ENCODE assay signal across 8 cellular contexts in the genomic region with DNA sequence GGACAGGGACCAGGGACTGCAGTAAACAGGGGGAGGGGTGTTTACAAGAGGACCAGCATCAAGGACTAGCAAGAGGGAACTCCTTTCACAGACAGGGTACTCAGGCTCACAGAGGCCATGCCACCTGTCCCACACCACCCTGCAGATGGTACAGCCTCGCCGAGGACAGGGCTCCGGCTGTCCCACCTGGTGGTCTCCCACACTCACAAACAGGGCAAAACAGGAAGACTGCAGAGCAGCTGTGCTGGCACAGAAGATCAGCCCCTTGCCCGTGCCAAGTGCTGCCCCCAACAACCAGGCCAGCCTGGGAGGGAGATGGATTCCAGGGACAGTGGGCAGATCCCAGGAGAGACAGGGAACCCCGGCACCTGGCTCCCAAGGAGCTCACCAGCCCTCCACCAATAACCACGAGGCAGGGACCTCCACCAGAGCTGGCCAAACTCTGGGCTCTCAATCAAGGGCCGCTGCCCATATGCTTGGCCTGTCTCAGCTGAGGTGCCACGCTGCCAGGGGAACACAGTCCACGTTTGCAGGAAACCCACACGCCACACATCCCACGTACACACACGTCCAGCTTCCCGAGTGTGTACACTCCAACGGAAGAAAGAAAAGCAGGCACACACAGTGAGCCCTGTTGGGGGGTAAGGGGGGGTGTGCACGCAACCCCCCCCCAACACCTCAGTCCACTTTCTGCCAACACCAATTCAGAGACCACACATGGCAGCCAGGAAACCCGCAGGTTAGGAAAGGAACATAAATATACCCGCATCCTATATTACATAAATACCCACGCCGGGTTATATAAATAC. TPM values are rescaled to one million over a fixed set of nuclear protein-coding genes. Genes with fewer than 3 reads are reported as not detected.
DNase-seq lines count a peak whose midpoint lies in the region; ATAC-seq and TF ChIP-seq lines count a peak whose summit lies in the region.

No MANE protein-coding gene starts in this region.

- H3K9me3 Mint-ChIP-seq in mesothelial cell of epicardium = no peaks in the 10 kb centered on the region

- H3K27ac Mint-ChIP-seq in mesothelial cell of epicardium = peak overlapping the region; percentile 99

- H3K4me3 Mint-ChIP-seq in mesothelial cell of epicardium = peak overlapping the region; percentile 91

- no peaks in the 10 kb centered on the region for H3K27me3 ChIP-seq in GM06990 (replicated peaks; ENCODE audit: control insufficient read depth, insufficient read depth, low read length)
- no peaks in the 10 kb centered on the region for H3K27me3 ChIP-seq in vagina

- peak overlapping the region; percentile 99 for H3K27ac ChIP-seq in vagina

- DNase-seq in GM06990 (ENCODE audit: extremely low read depth, insufficient read length) (peak; percentile 44), NCI-H69 (lab: John Stamatoyannopoulos, UW) (peak; percentile 49), cerebellar cortex (ENCODE audit: low spot score) (peak; percentile 65), mesothelial cell of epicardium (ENCODE audit: low spot score in 2 of 2, unreplicated experiment in 2 of 2) (no peak), vagina (ENCODE audit: extremely low spot score in 2 of 2) (no peak)

- peaks cover 4% of the 10 kb centered on the region for H3K36me3 Mint-ChIP-seq in mesothelial cell of epicardium

- H3K4me3 ChIP-seq in GM06990 (replicated peaks; ENCODE audit: low read depth, low read length) = peak overlapping the region; percentile 68
- peak overlapping the region; percentile 83 to 95 for H3K4me3 ChIP-seq in vagina

- TF ChIP-seq CTCF in GM06990 (IDR thresholded peaks at IDR 0.05; ENCODE audit: insufficient read depth, low read length, poor library complexity, severe bottlenecking) = no peak
- TF ChIP-seq CTCF in mesothelial cell of epicardium (IDR thresholded peaks at IDR 0.05; ENCODE audit: unreplicated experiment) = no peak
- TF ChIP-seq CTCF in vagina (IDR thresholded peaks at IDR 0.05) = no peak

- TF ChIP-seq POLR2A in vagina (IDR thresholded peaks at IDR 0.05) = no peak

- peaks cover 60% of the 10 kb centered on the region for H3K4me1 Mint-ChIP-seq in mesothelial cell of epicardium

- H3K9me3 ChIP-seq in vagina = no peaks in the 10 kb centered on the region

- H3K36me3 ChIP-seq in GM06990 (ENCODE audit: control insufficient read depth, insufficient read depth, low read length) (peaks cover 13% of the 10 kb centered on the region), vagina (no peaks in the 10 kb centered on the region)

- intact Hi-C loops in vagina (cut with DNase I) = loop anchor here (5.0 kb wide), 1 partner anchor 43 kb away; a partner anchor contains a TSS

- no peaks in the 10 kb centered on the region for H3K27me3 Mint-ChIP-seq in mesothelial cell of epicardium (ENCODE audit: low read depth)

- ATAC-seq in GM21619 (IDR thresholded peaks at IDR 0.05; ENCODE audit: unreplicated experiment) = no peak
- ATAC-seq in HG03354 (IDR thresholded peaks at IDR 0.05; ENCODE audit: poor library complexity, severe bottlenecking, unreplicated experiment) = no peak
- ATAC-seq in GM21381 (IDR thresholded peaks at IDR 0.05; ENCODE audit: unreplicated experiment) = no peak

- H3K4me1 ChIP-seq in vagina = peaks cover 63% of the 10 kb centered on the region

RNA-seq across cellular contexts. Expression of a gene that starts 2.0 kb away (rescaled TPM):
- 261 to 264 TPM (median 261 TPM) in 3 replicates for total RNA-seq in mesothelial cell of epicardium
- 162 TPM for total RNA-seq in vagina

RNA-seq across cellular contexts. Expression of a gene that starts 42.4 kb away (rescaled TPM):
- total RNA-seq in mesothelial cell of epicardium (61.4 to 64.0 TPM (median 62.8 TPM) in 3 replicates), vagina (50.8 TPM)

Comparison
In these comparisons a context has a peak if more than half of its experiments do, and no peak if none do; other contexts are left out.
1. DNase-seq: peak in GM06990 (single experiment), NCI-H69 (single experiment) and cerebellar cortex (single experiment); none in mesothelial cell of epicardium (0 of 2) and vagina (0 of 2).